ENCODE assay signal across 19 cellular contexts in the genomic region with DNA sequence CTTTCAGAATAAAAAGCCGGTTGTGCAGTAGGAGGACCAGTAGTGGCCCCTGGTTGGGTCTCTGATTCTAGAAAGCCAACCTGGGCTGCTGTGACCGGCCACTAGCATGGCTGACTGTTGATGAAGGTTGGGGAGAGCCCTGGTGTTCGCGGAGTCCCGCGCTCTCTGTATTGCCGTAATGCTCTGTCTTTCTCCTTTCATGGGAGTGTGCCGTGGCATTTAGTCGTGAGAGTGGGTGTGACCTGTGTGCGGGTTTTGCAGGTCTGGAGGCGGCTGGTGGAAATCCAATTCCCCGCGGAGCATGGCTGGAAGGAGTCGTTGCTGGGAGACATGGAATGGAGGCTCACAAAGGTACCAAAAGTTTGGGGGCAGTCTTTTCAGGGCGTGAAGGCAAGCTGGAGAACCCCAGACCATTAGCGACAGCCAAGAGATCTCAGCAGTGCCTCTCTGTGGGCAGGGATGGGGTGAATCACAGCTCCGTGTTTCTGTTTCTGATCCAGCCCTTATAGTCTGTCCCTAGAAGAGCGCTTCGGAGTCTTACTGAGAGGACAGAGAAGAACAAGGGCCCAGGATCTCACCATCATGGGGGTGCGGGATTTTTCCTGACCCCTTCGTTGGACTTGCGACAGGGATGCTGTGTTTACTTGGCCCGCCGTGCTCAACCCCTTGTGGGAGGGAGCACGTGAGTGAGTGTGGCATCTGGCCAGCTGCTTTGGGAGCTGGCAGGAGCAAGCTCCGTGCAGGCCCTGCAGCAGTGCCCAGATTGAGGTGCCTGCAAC. TPM values are rescaled to one million over a fixed set of nuclear protein-coding genes. Genes with fewer than 3 reads are reported as not detected.
DNase-seq lines count a peak whose midpoint lies in the region; ATAC-seq lines count a peak whose summit lies in the region.
"Had no signal": no experiment of that assay in that cellular context is flagged by ENCODE, and none has a peak within 500 bp of the region (broad histone marks: within the 10 kb centered on the region; RNA-seq: fewer than 3 reads in every experiment).

No MANE protein-coding gene starts in this region.

- POLR2A ChIA-PET in CD4-positive, alpha-beta memory T cell (lab: Charles Lee; ENCODE audit: partially characterized antibody) = no interaction called here

- H3K9me3 Mint-ChIP-seq in activated naive CD4-positive, alpha-beta T cell treated with anti-CD3 and anti-CD28 coated beads, Interleukin-2, amount 10 ng/mL, durations not matched to agents 7 days and 5 days = no peaks in the 10 kb centered on the region
- peaks cover 5% of the 10 kb centered on the region for H3K9me3 Mint-ChIP-seq in activated naive CD8-positive, alpha-beta T cell treated with anti-CD3 and anti-CD28 coated beads, Interleukin-2, amount 50 U/mL, for 24 hours
- H3K9me3 Mint-ChIP-seq in CD4-positive, alpha-beta memory T cell = peaks cover 0 to 4% (median 0%) of the 10 kb centered on the region in 8 donors
- H3K9me3 Mint-ChIP-seq: HFFc6 had no signal

- H3K27me3 Mint-ChIP-seq in activated naive CD4-positive, alpha-beta T cell treated with anti-CD3 and anti-CD28 coated beads, Interleukin-2, amount 10 ng/mL, durations not matched to agents 7 days and 5 days = no peaks in the 10 kb centered on the region
- H3K27me3 Mint-ChIP-seq in activated naive CD8-positive, alpha-beta T cell treated with anti-CD3 and anti-CD28 coated beads, Interleukin-2, amount 50 U/mL, for 24 hours = no peaks in the 10 kb centered on the region
- H3K27me3 Mint-ChIP-seq in CD4-positive, alpha-beta memory T cell = no peaks in the 10 kb centered on the region

- no peak overlapping the region for H3K9ac ChIP-seq in stomach smooth muscle (ENCODE audit: low read length in 2 of 2)
- H3K9ac ChIP-seq: neural progenitor cell had no signal

- H3K27ac ChIP-seq in stomach smooth muscle (ENCODE audit: low read length) = peak overlapping the region; percentile 11
- no peak overlapping the region for H3K27ac ChIP-seq in CD4-positive, alpha-beta memory T cell (ENCODE audit: low read depth, low read length)
- H3K27ac ChIP-seq: neural progenitor cell, upper lobe of left lung had no signal

- DNase-seq in activated naive CD4-positive, alpha-beta T cell treated with anti-CD3 and anti-CD28 coated beads, Interleukin-2, amount 10 ng/mL, durations not matched to agents 7 days and 5 days = no peak
- DNase-seq in activated naive CD4-positive, alpha-beta T cell (lab: John Stamatoyannopoulos, UW) = no peak
- no peak for DNase-seq in activated naive CD8-positive, alpha-beta T cell treated with anti-CD3 and anti-CD28 coated beads, Interleukin-2, amount 50 U/mL, for 24 hours
- DNase-seq in left lobe of liver (ENCODE audit: low spot score) = peak; percentile 59
- DNase-seq in stimulated activated CD4-positive, alpha-beta T cell treated with anti-CD3 and anti-CD28 coated beads, Interleukin-2, amount 100 ng/mL, for 24 hours = no peak
- DNase-seq in CD4-positive, alpha-beta memory T cell = no peak
- no peak for DNase-seq in SW 1271 (lab: John Stamatoyannopoulos, UW)
- DNase-seq: activated CD4-positive, alpha-beta T cell treated with anti-CD3 and anti-CD28 coated beads, Interleukin-2, amount 50 U/mL, for 4 hours; activated gamma-delta T cell; CD8-positive, alpha-beta T cell; DMS79 treated with DMSO at 0.1 percent for 48 hours; endodermal cell; HFFc6; kidney; stimulated activated naive CD4-positive, alpha-beta T cell treated with Interleukin-2 at 50 U/mL for 16 hours; upper lobe of left lung had no signal

- H3K36me3 ChIP-seq in stomach smooth muscle (ENCODE audit: control insufficient read depth in 2 of 2, insufficient read depth in 2 of 2, low read length in 2 of 2) = peaks cover 19 to 39% of the 10 kb centered on the region in 2 donors
- peaks cover 75% of the 10 kb centered on the region for H3K36me3 ChIP-seq in CD4-positive, alpha-beta memory T cell (ENCODE audit: insufficient read depth, low read length)
- H3K36me3 ChIP-seq: neural progenitor cell had no signal

- H3K4me3 Mint-ChIP-seq in activated naive CD4-positive, alpha-beta T cell treated with anti-CD3 and anti-CD28 coated beads, Interleukin-2, amount 10 ng/mL, durations not matched to agents 7 days and 5 days = no peak overlapping the region
- no peak overlapping the region for H3K4me3 Mint-ChIP-seq in activated naive CD8-positive, alpha-beta T cell treated with anti-CD3 and anti-CD28 coated beads, Interleukin-2, amount 50 U/mL, for 24 hours
- no peak overlapping the region for H3K4me3 Mint-ChIP-seq in CD4-positive, alpha-beta memory T cell
- H3K4me3 Mint-ChIP-seq: CD8-positive, alpha-beta T cell; endodermal cell; HFFc6; mesothelial cell of epicardium; neural progenitor cell had no signal

- peaks cover 61% of the 10 kb centered on the region for H3K36me3 Mint-ChIP-seq in activated naive CD4-positive, alpha-beta T cell treated with anti-CD3 and anti-CD28 coated beads, Interleukin-2, amount 10 ng/mL, durations not matched to agents 7 days and 5 days
- H3K36me3 Mint-ChIP-seq in activated naive CD8-positive, alpha-beta T cell treated with anti-CD3 and anti-CD28 coated beads, Interleukin-2, amount 50 U/mL, for 24 hours (ENCODE audit: low read depth) = peaks cover 62% of the 10 kb centered on the region
- H3K36me3 Mint-ChIP-seq in CD4-positive, alpha-beta memory T cell = peaks cover 61 to 66% of the 10 kb centered on the region in 2 donors

- H3K4me1 ChIP-seq in stomach smooth muscle (ENCODE audit: control insufficient read depth, insufficient read depth, low read length) = peaks cover 3% of the 10 kb centered on the region
- no peaks in the 10 kb centered on the region for H3K4me1 ChIP-seq in CD4-positive, alpha-beta memory T cell (ENCODE audit: insufficient read depth, low read length)
- H3K4me1 ChIP-seq: neural progenitor cell, upper lobe of left lung had no signal

- CTCF ChIA-PET in activated naive CD4-positive, alpha-beta T cell treated with anti-CD3 and anti-CD28 coated beads, Interleukin-2, amount 10 ng/mL, durations not matched to agents 7 days and 5 days (lab: Charles Lee) = no interaction called here
- CTCF ChIA-PET in CD4-positive, alpha-beta memory T cell (lab: Charles Lee; ENCODE audit: partially characterized antibody) = no interaction called here

- peak; percentile 25 for ATAC-seq in activated naive CD8-positive, alpha-beta T cell treated with anti-CD3 and anti-CD28 coated beads, Interleukin-2, amount 50 U/mL, for 24 hours
- peak; percentile 82 for ATAC-seq in left lobe of liver
- ATAC-seq: CD8-positive, alpha-beta T cell had no signal

- H3K27me3 ChIP-seq in stomach smooth muscle (ENCODE audit: control insufficient read depth in 1 of 2, insufficient read depth in 2 of 2, low read length in 2 of 2) = no peaks in the 10 kb centered on the region
- no peaks in the 10 kb centered on the region for H3K27me3 ChIP-seq in CD4-positive, alpha-beta memory T cell (ENCODE audit: insufficient read depth, low read length)
- H3K27me3 ChIP-seq: neural progenitor cell, upper lobe of left lung had no signal

- intact Hi-C loops in CD4-positive, alpha-beta memory T cell (cut with micrococcal nuclease) = no loop called here

- no peaks in the 10 kb centered on the region for H3K9me3 ChIP-seq in stomach smooth muscle (ENCODE audit: control insufficient read depth in 2 of 2, low read length in 2 of 2)
- no peaks in the 10 kb centered on the region for H3K9me3 ChIP-seq in CD4-positive, alpha-beta memory T cell (ENCODE audit: control insufficient read depth in 1 of 2, low read length in 2 of 2)
- H3K9me3 ChIP-seq: upper lobe of left lung had no signal

- peak overlapping the region in 1 of 2 donors; percentile 3 for H3K4me3 ChIP-seq in stomach smooth muscle (ENCODE audit: low read length in 2 of 2)
- H3K4me3 ChIP-seq in CD4-positive, alpha-beta memory T cell (ENCODE audit: low read length in 2 of 2) = no peak overlapping the region
- H3K4me3 ChIP-seq: neural progenitor cell, upper lobe of left lung had no signal

- H3K4me1 Mint-ChIP-seq in activated naive CD4-positive, alpha-beta T cell treated with anti-CD3 and anti-CD28 coated beads, Interleukin-2, amount 10 ng/mL, durations not matched to agents 7 days and 5 days = no peaks in the 10 kb centered on the region
- peaks cover 8% of the 10 kb centered on the region for H3K4me1 Mint-ChIP-seq in activated naive CD8-positive, alpha-beta T cell treated with anti-CD3 and anti-CD28 coated beads, Interleukin-2, amount 50 U/mL, for 24 hours
- H3K4me1 Mint-ChIP-seq in CD4-positive, alpha-beta memory T cell = peaks cover 0 to 7% (median 3%) of the 10 kb centered on the region in 4 donors
- H3K4me1 Mint-ChIP-seq: endodermal cell, neural progenitor cell had no signal

- peak overlapping the region; percentile 35 for H3K27ac Mint-ChIP-seq in activated naive CD4-positive, alpha-beta T cell treated with anti-CD3 and anti-CD28 coated beads, Interleukin-2, amount 10 ng/mL, durations not matched to agents 7 days and 5 days
- H3K27ac Mint-ChIP-seq in activated naive CD8-positive, alpha-beta T cell treated with anti-CD3 and anti-CD28 coated beads, Interleukin-2, amount 50 U/mL, for 24 hours = peak overlapping the region; percentile 80
- no peak overlapping the region for H3K27ac Mint-ChIP-seq in CD4-positive, alpha-beta memory T cell
- H3K27ac Mint-ChIP-seq: endodermal cell, HFFc6, neural progenitor cell had no signal

RNA-seq across cellular contexts. Expression of gene RNF213, which starts 56.5 kb away (rescaled TPM):
- total RNA-seq in left lobe of liver = 59.8 TPM
- 100 to 1,000 TPM; 367 to 399 TPM for total RNA-seq in CD4-positive, alpha-beta memory T cell
- 10 to 100 TPM; 11.2 to 67.9 TPM for polyA plus RNA-seq in CD4-positive, alpha-beta memory T cell

Comparison
In these comparisons a context has a peak if more than half of its experiments do, and no peak if none do; other contexts are left out.
1. H3K27ac Mint-ChIP-seq: peak in activated naive CD4-positive, alpha-beta T cell treated with anti-CD3 and anti-CD28 coated beads, Interleukin-2, amount 10 ng/mL, durations not matched to agents 7 days and 5 days (single experiment) and activated naive CD8-positive, alpha-beta T cell treated with anti-CD3 and anti-CD28 coated beads, Interleukin-2, amount 50 U/mL, for 24 hours (single experiment); none in CD4-positive, alpha-beta memory T cell (0 of 7).